ENCODE assay signal across 11 cellular contexts in the genomic region with DNA sequence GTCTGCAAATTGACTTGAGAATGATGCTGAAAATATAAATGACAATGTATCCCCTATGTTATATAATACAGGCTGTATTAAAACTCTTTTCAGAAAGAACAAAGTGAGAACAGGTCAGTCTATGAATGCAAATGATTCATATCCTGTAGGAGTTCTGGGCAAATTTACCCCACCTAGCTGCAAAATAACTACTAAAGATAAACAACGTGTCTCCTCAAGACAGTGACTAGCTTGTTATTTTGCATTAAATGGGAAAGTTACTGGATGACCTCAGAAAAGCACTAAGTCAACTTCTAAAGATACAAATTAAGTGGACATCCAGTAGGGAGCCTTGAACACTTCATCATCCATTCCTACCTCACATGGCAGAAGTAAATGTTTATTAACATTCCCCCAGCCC. TPM values are rescaled to one million over a fixed set of nuclear protein-coding genes. Genes with fewer than 3 reads are reported as not detected.
DNase-seq lines count a peak whose midpoint lies in the region; ATAC-seq and TF ChIP-seq lines count a peak whose summit lies in the region.
"Had no signal": no experiment of that assay in that cellular context is flagged by ENCODE, and none has a peak within 500 bp of the region (broad histone marks: within the 10 kb centered on the region; RNA-seq: fewer than 3 reads in every experiment).

No MANE protein-coding gene starts in this region.

- 40 to 44% methylated on average over 1 of the region's 1 CpG for WGBS in tibial nerve, 2 donors

- no peaks in the 10 kb centered on the region for H3K9me3 Mint-ChIP-seq in HFFc6
- H3K9me3 Mint-ChIP-seq in activated CD4-positive, alpha-beta memory T cell treated with anti-CD3 and anti-CD28 coated beads, Interleukin-2, amount 10 ng/mL, durations not matched to agents 7 days and 5 days: no peaks in the 10 kb centered on the region

- H3K4me1 ChIP-seq in foreskin keratinocyte (peaks cover 25% of the 10 kb centered on the region), tibial nerve (peaks cover 0 to 16% (median 8%) of the 10 kb centered on the region in 4 donors)

- no peaks in the 10 kb centered on the region for H3K36me3 Mint-ChIP-seq in HFFc6 (ENCODE audit: low read depth)
- peaks cover 30% of the 10 kb centered on the region for H3K36me3 Mint-ChIP-seq in activated CD4-positive, alpha-beta memory T cell treated with anti-CD3 and anti-CD28 coated beads, Interleukin-2, amount 10 ng/mL, durations not matched to agents 7 days and 5 days (ENCODE audit: low read depth)

- H3K27me3 ChIP-seq in AG04450 (ENCODE audit: control insufficient read depth, insufficient read depth, low read length) (no peaks in the 10 kb centered on the region), foreskin keratinocyte (no peaks in the 10 kb centered on the region), tibial nerve (no peaks in the 10 kb centered on the region)
- H3K27me3 ChIP-seq: BLaER1 had no signal

- 0 out of 2 replicates have a peak overlapping the region, but pooled peaks have one; percentile 23 for H3K4me3 Mint-ChIP-seq in HFFc6
- no peak overlapping the region for H3K4me3 Mint-ChIP-seq in activated CD4-positive, alpha-beta memory T cell treated with anti-CD3 and anti-CD28 coated beads, Interleukin-2, amount 10 ng/mL, durations not matched to agents 7 days and 5 days

- no peaks in the 10 kb centered on the region; the same call in 1 of the 2 replicates for H3K9me3 ChIP-seq in AG04450 (ENCODE audit: control insufficient read depth, insufficient read depth, low read length)
- no peaks in the 10 kb centered on the region for H3K9me3 ChIP-seq in tibial nerve
- H3K9me3 ChIP-seq: BLaER1, thoracic aorta had no signal

- H3K4me3 ChIP-seq in AG04450 (ENCODE audit: low read depth, low read length) (no peak overlapping the region), tibial nerve (no peak overlapping the region)
- H3K4me3 ChIP-seq: BLaER1, thoracic aorta had no signal

- no peak for TF ChIP-seq POLR2A in tibial nerve (IDR thresholded peaks at IDR 0.05)

- peaks cover 31% of the 10 kb centered on the region for H3K4me1 Mint-ChIP-seq in HFFc6 (ENCODE audit: low read depth)
- peaks cover 46% of the 10 kb centered on the region for H3K4me1 Mint-ChIP-seq in activated CD4-positive, alpha-beta memory T cell treated with anti-CD3 and anti-CD28 coated beads, Interleukin-2, amount 10 ng/mL, durations not matched to agents 7 days and 5 days

- TF ChIP-seq EP300 in tibial nerve (IDR thresholded peaks at IDR 0.05): no peak

- CTCF ChIA-PET in AG04450 (lab: Charles Lee): interaction anchor here (0.7 to 1.3 kb wide), 6 partner anchors 20 to 847 kb away, joined by 3 to 8 read pairs (median 3); no protein-coding TSS in a partner anchor
- CTCF ChIA-PET in activated CD4-positive, alpha-beta memory T cell treated with anti-CD3 and anti-CD28 coated beads, Interleukin-2, amount 10 ng/mL, durations not matched to agents 7 days and 5 days (lab: Charles Lee): interaction anchor here (0.7 to 1.2 kb wide), 7 partner anchors 8 to 150 kb away, joined by 3 to 4 read pairs (median 3); partner anchors contain the start of gene RNF19B

- H3K36me3 ChIP-seq in tibial nerve: peaks cover 0 to 4% (median 0%) of the 10 kb centered on the region in 3 donors
- H3K36me3 ChIP-seq: thoracic aorta had no signal

- POLR2A ChIA-PET in AG04450 (lab: Yijun Ruan, JAX): interaction anchor here (1.3 to 1.5 kb wide), 2 partner anchors 10 to 11 kb away, joined by 5 to 9 read pairs; partner anchors contain the start of gene RNF19B
- POLR2A ChIA-PET in activated CD4-positive, alpha-beta memory T cell treated with anti-CD3 and anti-CD28 coated beads, Interleukin-2, amount 10 ng/mL, durations not matched to agents 7 days and 5 days (lab: Charles Lee): interaction anchor here (1.1 to 3.1 kb wide), 4 partner anchors 11 to 39 kb away, joined by 3 to 8 read pairs (median 6); partner anchors contain the start of gene RNF19B

- DNase-seq in AG04450 (ENCODE audit: low read depth, low spot score) (no peak), HFFc6 (peak; percentile 76), foreskin keratinocyte (peak; percentile 75 to 84), HPDE6-E6E7 (ENCODE audit: extremely low spot score) (no peak), tibial nerve (ENCODE audit: low spot score in 2 of 2) (no peak), NCI-H524 (lab: John Stamatoyannopoulos, UW) (no peak)
- DNase-seq in activated CD4-positive, alpha-beta memory T cell treated with anti-CD3 and anti-CD28 coated beads, Interleukin-2, amount 10 ng/mL, durations not matched to agents 7 days and 5 days: no peak
- DNase-seq: NCI-H2029 had no signal

- H3K27ac ChIP-seq in AG04450 (ENCODE audit: low read depth, low read length) (no peak overlapping the region), foreskin keratinocyte (peak overlapping the region; percentile 77), tibial nerve (no peak overlapping the region)
- H3K27ac ChIP-seq: BLaER1, thoracic aorta had no signal

- TF ChIP-seq CTCF in AG04450 (IDR thresholded peaks at IDR 0.05; ENCODE audit: low read depth, low read length) (0 out of 2 replicates have a peak, but pooled peaks have one; percentile 2), HFFc6 (IDR thresholded peaks at IDR 0.05) (no peak; the same call in 1 of the 2 replicates), foreskin keratinocyte (conservative IDR thresholded peaks at IDR 0.05) (peak; percentile 53), tibial nerve (IDR thresholded peaks at IDR 0.05) (no peak)

- H3K27ac Mint-ChIP-seq in HFFc6: peak overlapping the region; percentile 46
- H3K27ac Mint-ChIP-seq in activated CD4-positive, alpha-beta memory T cell treated with anti-CD3 and anti-CD28 coated beads, Interleukin-2, amount 10 ng/mL, durations not matched to agents 7 days and 5 days: peak overlapping the region; percentile 13

- H3K27me3 Mint-ChIP-seq in HFFc6 (ENCODE audit: insufficient read depth): no peaks in the 10 kb centered on the region; the same call in 1 of the 2 replicates
- H3K27me3 Mint-ChIP-seq in activated CD4-positive, alpha-beta memory T cell treated with anti-CD3 and anti-CD28 coated beads, Interleukin-2, amount 10 ng/mL, durations not matched to agents 7 days and 5 days: no peaks in the 10 kb centered on the region

- ATAC-seq in foreskin keratinocyte (peak; percentile 61), HG02678 (IDR thresholded peaks at IDR 0.05; ENCODE audit: unreplicated experiment) (no peak)

RNA-seq across cellular contexts. Expression of gene RNF19B, which starts 11.1 kb away (rescaled TPM):
- 8.5 and 10.1 TPM in 2 replicates for polyA plus RNA-seq in AG04450 (2011; rRNA removed)
- polyA minus RNA-seq in AG04450 (2011; rRNA and poly(A)+ RNA removed): 18.0 and 19.5 TPM in 2 replicates
- total RNA-seq in HFFc6 (2021; fragmentation: NEBNext Ultra II Directional; extraction: Animal tissue kit (Norgen Biotek cat#: 25700)): 10 to 100 TPM in 3 of 6 experiments, 1 to 10 TPM in 3; 9.4 to 10.6 (median 9.9) TPM
- total RNA-seq in activated CD4-positive, alpha-beta memory T cell treated with anti-CD3 and anti-CD28 coated beads, Interleukin-2, amount 10 ng/mL, durations not matched to agents 7 days and 5 days: 10 to 100 TPM; 42.9 to 46.9 TPM
- total RNA-seq in foreskin keratinocyte: 27.0 and 30.9 TPM in 2 replicates
- polyA plus RNA-seq in foreskin keratinocyte: 18.2 and 20.7 TPM in 2 replicates
- total RNA-seq in tibial nerve: 10 to 100 TPM; 13.9 to 22.9 (median 17.2) TPM

RNA-seq across cellular contexts. Expression of gene TMEM54, which starts 52.3 kb away (rescaled TPM):
- 28.6 and 49.5 TPM in 2 replicates for polyA plus RNA-seq in AG04450 (2011; rRNA removed)
- 20.1 and 30.1 TPM in 2 replicates for polyA minus RNA-seq in AG04450 (2011; rRNA and poly(A)+ RNA removed)
- total RNA-seq in HFFc6 (2021; fragmentation: NEBNext Ultra II Directional; extraction: Animal tissue kit (Norgen Biotek cat#: 25700)): 10 to 100 TPM; 23.4 to 31.4 (median 25.8) TPM
- total RNA-seq in activated CD4-positive, alpha-beta memory T cell treated with anti-CD3 and anti-CD28 coated beads, Interleukin-2, amount 10 ng/mL, durations not matched to agents 7 days and 5 days: not detected
- total RNA-seq in foreskin keratinocyte: 73.2 and 90.0 TPM in 2 replicates
- 113 and 128 TPM in 2 replicates for polyA plus RNA-seq in foreskin keratinocyte
- total RNA-seq in tibial nerve: 10 to 100 TPM; 13.1 to 41.4 (median 26.3) TPM

Comparison
In these comparisons a context has a peak if more than half of its experiments do, and no peak if none do; other contexts are left out.
1. DNase-seq: peak in HFFc6 (single experiment) and foreskin keratinocyte (2 of 2); none in AG04450 (single experiment), activated CD4-positive, alpha-beta memory T cell treated with anti-CD3 and anti-CD28 coated beads, Interleukin-2, amount 10 ng/mL, durations not matched to agents 7 days and 5 days (single experiment), HPDE6-E6E7 (single experiment), tibial nerve (0 of 2) and NCI-H524 (0 of 2).
2. CTCF ChIP-seq: peak in AG04450 (single experiment) and foreskin keratinocyte (single experiment); none in HFFc6 (single experiment) and tibial nerve (0 of 5).
3. RNA of gene TMEM54, which starts 52.3 kb away (total RNA-seq): 73.2 to 90.0 TPM in foreskin keratinocyte, 13.1 to 41.4 TPM in tibial nerve and 23.4 to 31.4 TPM in HFFc6; not detected in activated CD4-positive, alpha-beta memory T cell treated with anti-CD3 and anti-CD28 coated beads, Interleukin-2, amount 10 ng/mL, durations not matched to agents 7 days and 5 days; every median in the first group is over 10 times any median in the second.